ENCODE assay signal across 25 cellular contexts in genomic region chr19:18928018-18928805, GRCh38. TPM values are rescaled to one million over a fixed set of nuclear protein-coding genes. Genes with fewer than 3 reads are reported as not detected.
DNase-seq lines count a peak whose midpoint lies in the region; ATAC-seq, FAIRE-seq and TF ChIP-seq lines count a peak whose summit lies in the region.
"Had no signal": no experiment of that assay in that cellular context is flagged by ENCODE, and none has a peak within 500 bp of the region (broad histone marks: within the 10 kb centered on the region; RNA-seq: fewer than 3 reads in every experiment).

No MANE protein-coding gene starts in this region.

- H4K8ac ChIP-seq in trophoblast cell (ENCODE audit: low read depth, low read length) = no peak overlapping the region

- no peak overlapping the region for H2BK12ac ChIP-seq in trophoblast cell (ENCODE audit: low read length)

- POLR2A ChIA-PET in OCI-LY7 (lab: Charles Lee) = interaction anchor here (1.0 to 1.1 kb wide), 2 partner anchors 9 to 16 kb away, joined by 3 read pairs; partner anchors contain the start of genes COPE and DDX49
- POLR2A ChIA-PET in K562 (lab: Yijun Ruan, JAX) = interaction anchor here (0.5 to 4.6 kb wide), 5 partner anchors 9 to 384 kb away, joined by 3 to 34 read pairs (median 3); partner anchors contain the start of genes COPE and DDX49

- H3K9ac ChIP-seq in K562 (ENCODE audit: insufficient read depth in 1 of 2, low read depth in 2 of 2, low read length in 2 of 2) (no peak overlapping the region), trophoblast cell (ENCODE audit: low read length) (no peak overlapping the region)
- H3K9ac ChIP-seq: KMS-11 had no signal

- H3K4me1 Mint-ChIP-seq in Calu3 (ENCODE audit: low read depth, unreplicated experiment) = no peaks in the 10 kb centered on the region

- no peaks in the 10 kb centered on the region for H4K20me1 ChIP-seq in OCI-LY7 (ENCODE audit: insufficient read depth, low read length)
- H4K20me1 ChIP-seq in K562 (replicated peaks; ENCODE audit: control insufficient read depth, insufficient read depth, low read length) = 0 out of 2 replicates have a peak, but pooled peaks cover 3% of the 10 kb centered on the region

- CTCF ChIA-PET in Calu3 (lab: Charles Lee) (interaction anchor here (0.6 kb wide), 1 partner anchor 377 kb away, joined by 6 read pairs; no protein-coding TSS in a partner anchor), OCI-LY7 (lab: Charles Lee; ENCODE audit: unreplicated experiment) (interaction anchor here (0.6 kb wide), 1 partner anchor 59 kb away, joined by 3 read pairs; no protein-coding TSS in a partner anchor), K562 (lab: Yijun Ruan, JAX; ENCODE audit: low intra/inter-chr PET ratio) (no interaction called here)

- H3K4me3 ChIP-seq in OCI-LY7 (ENCODE audit: low read depth, low read length, poor library complexity, severe bottlenecking) (no peak overlapping the region), K562 (no peak overlapping the region), trophoblast cell (ENCODE audit: low read depth, low read length) (peak overlapping the region; percentile 44)
- H3K4me3 ChIP-seq: A549, HAP-1 had no signal

- H3K36me3 Mint-ChIP-seq in Calu3 (ENCODE audit: insufficient read depth, unreplicated experiment) = peaks cover 40% of the 10 kb centered on the region

- 90% methylated on average over 17 of the region's 26 CpGs for WGBS in K562 (ENCODE audit: insufficient coverage, low coverage, missing lambda C conversion rate)
- WGBS in trophoblast cell (ENCODE audit: extremely low coverage, insufficient coverage, insufficient read length) = no CpG with 5 or more reads among the region's 26 CpGs

- no peak overlapping the region for H3K14ac ChIP-seq in trophoblast cell (ENCODE audit: low read length)

- no peak overlapping the region for H4K91ac ChIP-seq in trophoblast cell (ENCODE audit: low read depth, low read length)

- H3K27ac ChIP-seq in OCI-LY7 (ENCODE audit: low read depth, low read length, poor library complexity, severe bottlenecking) (no peak overlapping the region), K562 (ENCODE audit: extremely low read depth, low read depth, low read length) (no peak overlapping the region), trophoblast cell (ENCODE audit: low read depth, low read length) (no peak overlapping the region)
- H3K27ac ChIP-seq: A549, KMS-11 had no signal

- peak overlapping the region; percentile 31 for H4K12ac ChIP-seq in trophoblast cell (ENCODE audit: low read depth, low read length)

- H3K9me3 ChIP-seq in OCI-LY7 (ENCODE audit: low read length) (no peaks in the 10 kb centered on the region), K562 (replicated peaks; ENCODE audit: control insufficient read depth, insufficient read depth, low read depth, low read length) (no peaks in the 10 kb centered on the region), trophoblast cell (ENCODE audit: insufficient read depth, low read depth, low read length) (peaks cover 5% of the 10 kb centered on the region)
- H3K9me3 ChIP-seq: A549, HAP-1 had no signal

- H3K27me3 Mint-ChIP-seq in Calu3 (ENCODE audit: unreplicated experiment) = no peaks in the 10 kb centered on the region

- no peak overlapping the region for H3K23ac ChIP-seq in trophoblast cell (ENCODE audit: low read length)

- H3K4me1 ChIP-seq in OCI-LY7 (ENCODE audit: insufficient read depth, low read length, poor library complexity, severe bottlenecking) = peaks cover 9% of the 10 kb centered on the region
- peaks cover 4 to 25% of the 10 kb centered on the region in 2 experiments; a peak in 4 of 5 replicates for H3K4me1 ChIP-seq in K562 (replicated peaks in 1 of 2; ENCODE audit: control insufficient read depth in 2 of 2, insufficient read depth in 2 of 2, low read length in 2 of 2)
- H3K4me1 ChIP-seq in trophoblast cell (ENCODE audit: control insufficient read depth in 1 of 2, insufficient read depth in 2 of 2, low read length in 2 of 2) = peaks cover 5 to 7% of the 10 kb centered on the region in 2 experiments
- H3K4me1 ChIP-seq: A549, HAP-1 had no signal

- H2AFZ ChIP-seq in OCI-LY7 (ENCODE audit: low read length) = no peak overlapping the region
- no peak overlapping the region for H2AFZ ChIP-seq in K562 (ENCODE audit: low read depth, low read length)
- H2AFZ ChIP-seq in trophoblast cell (ENCODE audit: insufficient read depth, low read length, poor library complexity) = no peak overlapping the region

- H3K79me1 ChIP-seq in trophoblast cell (ENCODE audit: low read length) = no peaks in the 10 kb centered on the region

- no peak for DNase-seq in Calu3
- no peak for DNase-seq in OCI-LY7 (ENCODE audit: low spot score)
- DNase-seq in K562 (ENCODE audit: extremely low read depth in 1 of 4, low spot score in 3 of 4) = no peak
- DNase-seq in trophoblast cell = no peak
- no peak for DNase-seq in activated gamma-delta T cell treated with Interleukin-2 at 50 U/mL for 16 hours
- DNase-seq: C1 segment of cervical spinal cord; CD8-positive, alpha-beta T cell; DMS153; DND-41; GOT3; IMR-90; NCI-H1048; NCI-H1417; NCI-H1694; NCI-H2029 treated with DMSO at 0.1 percent for 48 hours; NCI-H446 treated with DMSO at 0.1 percent for 48 hours; NCI-H526; NCI-H82; NK-92 treated with Interleukin-12 subunit alpha and Interleukin-12 subunit beta, amount 100 ng/mL, for 24 hours; SHP77 treated with DMSO at 0.1 percent for 48 hours had no signal

- H3K9me1 ChIP-seq in K562 (ENCODE audit: control insufficient read depth, insufficient read depth, low read length) = peaks cover 2% of the 10 kb centered on the region

- no peak overlapping the region for H2BK120ac ChIP-seq in trophoblast cell (ENCODE audit: insufficient read depth, low read length, poor library complexity)

- H3K4ac ChIP-seq in trophoblast cell (ENCODE audit: low read depth, low read length) = no peak overlapping the region

- no peak overlapping the region for H3K4me3 Mint-ChIP-seq in Calu3 (ENCODE audit: low read depth, unreplicated experiment)
- H3K4me3 Mint-ChIP-seq: CD8-positive, alpha-beta T cell had no signal

- no peak overlapping the region for H2BK5ac ChIP-seq in trophoblast cell (ENCODE audit: low read depth, low read length, poor library complexity)

- ATAC-seq in K562 (no peak), GM18907 (IDR thresholded peaks at IDR 0.05; ENCODE audit: unreplicated experiment) (no peak), HG03045 (IDR thresholded peaks at IDR 0.05; ENCODE audit: unreplicated experiment) (no peak)
- ATAC-seq: A549; CD8-positive, alpha-beta T cell had no signal

- BruUV-seq in Calu3 (replicated peaks; lab: Mats Ljungman, UMichigan) (TSS peak; percentile 13), OCI-LY7 (replicated peaks; lab: Mats Ljungman, UMichigan) (TSS peak; percentile 86), K562 (replicated peaks; lab: Mats Ljungman, UMichigan) (TSS peak; percentile 70)

- H3K4me2 ChIP-seq in OCI-LY7 (ENCODE audit: low read length) (no peak overlapping the region), K562 (ENCODE audit: insufficient read depth, low read length) (no peak overlapping the region), trophoblast cell (ENCODE audit: low read length) (no peak overlapping the region)
- H3K4me2 ChIP-seq: A549, KMS-11 had no signal

- TF ChIP-seq EP300 in K562 (IDR thresholded peaks at IDR 0.05; ENCODE audit: low read length) = no peak

- H3K18ac ChIP-seq in trophoblast cell (ENCODE audit: low read length) = no peak overlapping the region

- H3K27ac Mint-ChIP-seq in Calu3 (ENCODE audit: unreplicated experiment) = no peak overlapping the region
- H3K27ac Mint-ChIP-seq: CD8-positive, alpha-beta T cell had no signal

- no peak for TF ChIP-seq POLR2A in K562 (conservative IDR thresholded peaks at IDR 0.05)

- H3K27me3 ChIP-seq in K562 (ENCODE audit: control insufficient read depth in 2 of 2, insufficient read depth in 2 of 2, low read length in 2 of 2) (no peaks in the 10 kb centered on the region), trophoblast cell (ENCODE audit: insufficient read depth, low read length) (no peaks in the 10 kb centered on the region)

- peaks cover 52% of the 10 kb centered on the region for H3K36me3 ChIP-seq in OCI-LY7 (ENCODE audit: insufficient read depth, low read length)
- H3K36me3 ChIP-seq in K562 (ENCODE audit: control insufficient read depth, insufficient read depth, low read length) = peaks cover 40% of the 10 kb centered on the region; the same call in 2 of the 3 replicates
- peaks cover 60 to 70% of the 10 kb centered on the region in 2 experiments for H3K36me3 ChIP-seq in trophoblast cell (ENCODE audit: control insufficient read depth in 1 of 2, insufficient read depth in 2 of 2, low read length in 2 of 2)

- no peak overlapping the region for H2AK5ac ChIP-seq in trophoblast cell (ENCODE audit: low read length)

- FAIRE-seq in K562 (lab: Jason Lieb, UNC) = no peak
- FAIRE-seq: A549 had no signal

- TF ChIP-seq CTCF in Calu3 (IDR thresholded peaks at IDR 0.05; ENCODE audit: unreplicated experiment) = no peak
- no peak for TF ChIP-seq CTCF in OCI-LY7 (conservative IDR thresholded peaks at IDR 0.05; ENCODE audit: low read length)
- no peak for TF ChIP-seq CTCF in K562 (IDR thresholded peaks at IDR 0.05 in 2 of 3, conservative IDR thresholded peaks at IDR 0.05 in 1 of 3; ENCODE audit: insufficient read depth in 2 of 3, low read depth in 1 of 3, low read length in 3 of 3)

- TF ChIP-seq RAD21 in K562 (CRISPR knock-in tag; conservative IDR thresholded peaks at IDR 0.05 in 1 of 2, IDR thresholded peaks at IDR 0.05 in 1 of 2) = no peak

- no peaks in the 10 kb centered on the region for H3K9me2 ChIP-seq in OCI-LY7 (ENCODE audit: insufficient read depth, low read length)

- intact Hi-C loops in Calu3 (cut with micrococcal nuclease; ENCODE audit: unreplicated experiment) = no loop called here
- intact Hi-C loops in OCI-LY7 (cut with micrococcal nuclease; ENCODE audit: unreplicated experiment) = no loop called here
- intact Hi-C loops in K562 (cut with micrococcal nuclease) = no loop called here

- in situ Hi-C loops in K562 (cut with MboI) = no loop called here

- H3K9me3 Mint-ChIP-seq in Calu3 (ENCODE audit: low read depth, unreplicated experiment) = no peaks in the 10 kb centered on the region
- H3K9me3 Mint-ChIP-seq: CD8-positive, alpha-beta T cell had no signal

- H3K79me2 ChIP-seq in OCI-LY7 (ENCODE audit: insufficient read depth, low read depth, low read length) = no peaks in the 10 kb centered on the region
- no peaks in the 10 kb centered on the region for H3K79me2 ChIP-seq in K562 (ENCODE audit: control insufficient read depth, insufficient read depth, low read length)
- no peaks in the 10 kb centered on the region for H3K79me2 ChIP-seq in trophoblast cell (ENCODE audit: control insufficient read depth, insufficient read depth, low read length, poor library complexity)

RNA-seq across cellular contexts. Expression of gene DDX49, which starts 8.7 kb away (rescaled TPM):
- 34.4 and 37.3 TPM in 2 replicates for total RNA-seq in Calu3 (2022)
- 69.3 and 82.4 TPM in 2 replicates for total RNA-seq in OCI-LY7 (2014; rRNA removed; shearing (Covaris generic))
- 53.7 and 63.7 TPM in 2 replicates for total RNA-seq in OCI-LY7 (2022)
- 17.3 and 60.1 TPM in 2 replicates for total RNA-seq in K562 (2011; cell fraction: chromatin; rRNA removed; ENCODE audit: low replicate concordance)
- total RNA-seq in K562 (2011; cell fraction: nucleolus; rRNA removed) = 53.9 and 64.9 TPM in 2 replicates
- 23.2 and 29.4 TPM in 2 replicates for total RNA-seq in K562 (2011; cell fraction: nucleoplasm; rRNA removed)
- total RNA-seq in K562 (2014; rRNA removed) = 113 and 149 TPM in 2 replicates
- total RNA-seq in K562 (2014; rRNA removed; fragmentation: Illumina TruSeq; extraction: Trizol) = 26.2 and 45.7 TPM in 2 replicates
- total RNA-seq in K562 (2015; rRNA removed; fragmentation: Illumina TruSeq; extraction: Trizol) = 51.1 and 57.8 TPM in 2 replicates
- total RNA-seq in K562 (2021) = 78.9 and 88.6 TPM in 2 replicates
- polyA plus RNA-seq in K562 (2011; rRNA removed) = 35.6 and 43.2 TPM in 2 replicates
- polyA plus RNA-seq in K562 (2011; cell fraction: cytosol; rRNA removed) = 53.9 and 97.8 TPM in 2 replicates
- 37.4 and 64.0 TPM in 2 replicates for polyA plus RNA-seq in K562 (2011; cell fraction: nucleus; rRNA removed)
- polyA plus RNA-seq in K562 (2012) = 53.0 and 58.9 TPM in 2 replicates
- polyA plus RNA-seq in K562 (2014; fragmentation: Illumina TruSeq; extraction: Trizol) = 33.3 and 53.3 TPM in 2 replicates
- 1 to 10 TPM; 1.1 to 6.3 TPM for polyA plus RNA-seq in K562 (2014; fragmentation: Nextera tagmentation; extraction: Ambion mirVana)
- polyA plus RNA-seq in K562 (2014; rRNA removed) = 61.3 and 65.9 TPM in 2 replicates
- 27.6 and 57.1 TPM in 2 replicates for polyA minus RNA-seq in K562 (2011; rRNA and poly(A)+ RNA removed)
- polyA minus RNA-seq in K562 (2011; cell fraction: cytosol; rRNA and poly(A)+ RNA removed) = 34.9 and 39.1 TPM in 2 replicates
- 23.5 and 26.5 TPM in 2 replicates for polyA minus RNA-seq in K562 (2011; cell fraction: nucleus; rRNA and poly(A)+ RNA removed)
- 21.8 TPM in 2 replicates for polyA plus RNA-seq in trophoblast cell (2013)

RNA-seq across cellular contexts. Expression of gene COPE, which starts 9.0 kb away (rescaled TPM):
- total RNA-seq in Calu3 (2022) = 137 and 143 TPM in 2 replicates
- total RNA-seq in OCI-LY7 (2014; rRNA removed; shearing (Covaris generic)) = 225 and 255 TPM in 2 replicates
- total RNA-seq in OCI-LY7 (2022) = 231 and 256 TPM in 2 replicates
- 63.5 and 278 TPM in 2 replicates for total RNA-seq in K562 (2011; cell fraction: chromatin; rRNA removed; ENCODE audit: low replicate concordance)
- 249 and 252 TPM in 2 replicates for total RNA-seq in K562 (2011; cell fraction: nucleolus; rRNA removed)
- total RNA-seq in K562 (2011; cell fraction: nucleoplasm; rRNA removed) = 127 and 141 TPM in 2 replicates
- total RNA-seq in K562 (2014; rRNA removed) = 239 and 305 TPM in 2 replicates
- total RNA-seq in K562 (2014; rRNA removed; fragmentation: Illumina TruSeq; extraction: Trizol) = 19.2 and 33.2 TPM in 2 replicates
- 130 and 147 TPM in 2 replicates for total RNA-seq in K562 (2015; rRNA removed; fragmentation: Illumina TruSeq; extraction: Trizol)
- total RNA-seq in K562 (2021) = 273 and 289 TPM in 2 replicates
- 159 and 263 TPM in 2 replicates for polyA plus RNA-seq in K562 (2011; rRNA removed)
- 307 and 533 TPM in 2 replicates for polyA plus RNA-seq in K562 (2011; cell fraction: cytosol; rRNA removed)
- polyA plus RNA-seq in K562 (2011; cell fraction: nucleus; rRNA removed) = 164 and 210 TPM in 2 replicates
- polyA plus RNA-seq in K562 (2012) = 176 and 372 TPM in 2 replicates
- polyA plus RNA-seq in K562 (2014; fragmentation: Illumina TruSeq; extraction: Trizol) = 50.1 and 152 TPM in 2 replicates
- 10 to 100 TPM in 1 of 2 experiments, 1 to 10 TPM in 1; 5.8 to 18.3 TPM for polyA plus RNA-seq in K562 (2014; fragmentation: Nextera tagmentation; extraction: Ambion mirVana)
- polyA plus RNA-seq in K562 (2014; rRNA removed) = 230 and 233 TPM in 2 replicates
- 43.6 and 67.0 TPM in 2 replicates for polyA minus RNA-seq in K562 (2011; rRNA and poly(A)+ RNA removed)
- 103 and 143 TPM in 2 replicates for polyA minus RNA-seq in K562 (2011; cell fraction: cytosol; rRNA and poly(A)+ RNA removed)
- polyA minus RNA-seq in K562 (2011; cell fraction: nucleus; rRNA and poly(A)+ RNA removed) = 49.1 and 66.3 TPM in 2 replicates
- polyA plus RNA-seq in trophoblast cell (2013) = 314 and 349 TPM in 2 replicates

RNA-seq across cellular contexts. Expression of gene HOMER3, which starts 12.8 kb away (rescaled TPM):
- total RNA-seq in Calu3 (2022) = 19.0 and 20.2 TPM in 2 replicates
- total RNA-seq in OCI-LY7 (2014; rRNA removed; shearing (Covaris generic)) = 8.6 and 16.1 TPM in 2 replicates
- 14.8 and 15.5 TPM in 2 replicates for total RNA-seq in OCI-LY7 (2022)
- 9.9 and 22.2 TPM in 2 replicates for total RNA-seq in K562 (2011; cell fraction: chromatin; rRNA removed; ENCODE audit: low replicate concordance)
- 12.0 and 12.4 TPM in 2 replicates for total RNA-seq in K562 (2011; cell fraction: nucleolus; rRNA removed)
- 9.1 and 12.6 TPM in 2 replicates for total RNA-seq in K562 (2011; cell fraction: nucleoplasm; rRNA removed)
- total RNA-seq in K562 (2014; rRNA removed) = 4.2 and 6.8 TPM in 2 replicates
- 1.2 and 1.3 TPM in 2 replicates for total RNA-seq in K562 (2014; rRNA removed; fragmentation: Illumina TruSeq; extraction: Trizol)
- total RNA-seq in K562 (2015; rRNA removed; fragmentation: Illumina TruSeq; extraction: Trizol) = 1.5 and 2.7 TPM in 2 replicates
- 3.4 and 4.1 TPM in 2 replicates for total RNA-seq in K562 (2021)
- 5.1 and 10.3 TPM in 2 replicates for polyA plus RNA-seq in K562 (2011; rRNA removed)
- polyA plus RNA-seq in K562 (2011; cell fraction: cytosol; rRNA removed) = 9.6 and 10.5 TPM in 2 replicates
- polyA plus RNA-seq in K562 (2011; cell fraction: nucleus; rRNA removed) = 9.2 and 20.4 TPM in 2 replicates
- polyA plus RNA-seq in K562 (2012) = 2.4 and 5.5 TPM in 2 replicates
- polyA plus RNA-seq in K562 (2014; fragmentation: Illumina TruSeq; extraction: Trizol) = 2.9 and 4.7 TPM in 2 replicates
- polyA plus RNA-seq in K562 (2014; fragmentation: Nextera tagmentation; extraction: Ambion mirVana) = not detected
- polyA plus RNA-seq in K562 (2014; rRNA removed) = 3.7 and 6.4 TPM in 2 replicates
- 2.5 and 2.9 TPM in 2 replicates for polyA minus RNA-seq in K562 (2011; rRNA and poly(A)+ RNA removed)
- polyA minus RNA-seq in K562 (2011; cell fraction: cytosol; rRNA and poly(A)+ RNA removed) = 3.3 and 6.9 TPM in 2 replicates
- polyA minus RNA-seq in K562 (2011; cell fraction: nucleus; rRNA and poly(A)+ RNA removed) = 3.4 and 8.3 TPM in 2 replicates
- 29.5 and 31.8 TPM in 2 replicates for polyA plus RNA-seq in trophoblast cell (2013)

RNA-seq across cellular contexts. Expression of gene CERS1, which starts 32.3 kb away (rescaled TPM):
- total RNA-seq in Calu3 (2022) (3.6 and 4.4 TPM in 2 replicates), OCI-LY7 (2022) (not detected in 2 replicates), K562 (2014; rRNA removed) (0.86 TPM in 2 replicates), K562 (2014; rRNA removed; fragmentation: Illumina TruSeq; extraction: Trizol) (0.13 and 0.33 TPM in 2 replicates), K562 (2015; rRNA removed; fragmentation: Illumina TruSeq; extraction: Trizol) (0.43 and 1.4 TPM in 2 replicates), K562 (2021) (1.5 and 1.7 TPM in 2 replicates)
- 0.09 TPM in 1 of 2 replicates, not detected in the other for total RNA-seq in OCI-LY7 (2014; rRNA removed; shearing (Covaris generic))
- total RNA-seq in K562 (2011; cell fraction: chromatin; rRNA removed; ENCODE audit: low replicate concordance) = 1.3 and 6.2 TPM in 2 replicates
- 4.2 and 5.0 TPM in 2 replicates for total RNA-seq in K562 (2011; cell fraction: nucleolus; rRNA removed)
- total RNA-seq in K562 (2011; cell fraction: nucleoplasm; rRNA removed) = 1.5 and 3.7 TPM in 2 replicates
- polyA plus RNA-seq in K562 (2011; rRNA removed) (1.5 and 3.8 TPM in 2 replicates), K562 (2014; fragmentation: Illumina TruSeq; extraction: Trizol) (0.80 and 1.7 TPM in 2 replicates), K562 (2014; fragmentation: Nextera tagmentation; extraction: Ambion mirVana) (not detected), K562 (2014; rRNA removed) (1.1 TPM in 2 replicates)
- 5.5 and 5.7 TPM in 2 replicates for polyA plus RNA-seq in K562 (2011; cell fraction: cytosol; rRNA removed)
- polyA plus RNA-seq in K562 (2011; cell fraction: nucleus; rRNA removed) = 3.7 and 4.0 TPM in 2 replicates
- 0.71 and 0.87 TPM in 2 replicates for polyA plus RNA-seq in K562 (2012)
- 1.1 and 2.3 TPM in 2 replicates for polyA minus RNA-seq in K562 (2011; rRNA and poly(A)+ RNA removed)
- polyA minus RNA-seq in K562 (2011; cell fraction: cytosol; rRNA and poly(A)+ RNA removed) = 1.2 and 3.5 TPM in 2 replicates
- 0.40 and 0.78 TPM in 2 replicates for polyA minus RNA-seq in K562 (2011; cell fraction: nucleus; rRNA and poly(A)+ RNA removed)
- polyA plus RNA-seq in trophoblast cell (2013) = 3.3 and 3.9 TPM in 2 replicates
- total RNA-seq: CD8-positive, alpha-beta T cell had no signal
